Comparison of ENCODE assay signal across 15 cellular contexts in genomic region chrX:123738378-123738955, GRCh38. TPM values are rescaled to one million over a fixed set of nuclear protein-coding genes. Genes with fewer than 3 reads are reported as not detected.
DNase-seq lines count a peak whose midpoint lies in the region; ATAC-seq and TF ChIP-seq lines count a peak whose summit lies in the region.
"Had no signal": no experiment of that assay in that cellular context is flagged by ENCODE, and none has a peak within 500 bp of the region (broad histone marks: within the 10 kb centered on the region; RNA-seq: fewer than 3 reads in every experiment).

No MANE protein-coding gene starts in this region.

- H3K27ac Mint-ChIP-seq in osteocyte (ENCODE audit: unreplicated experiment): no peak overlapping the region
- H3K27ac Mint-ChIP-seq: CD4-positive, alpha-beta memory T cell had no signal

- DNase-seq in M059J (ENCODE audit: low read depth): peak; percentile 9
- DNase-seq in astrocyte of the hippocampus (ENCODE audit: low read depth, low spot score): peak; percentile 41
- peak; percentile 32 for DNase-seq in osteocyte (ENCODE audit: extremely low spot score, unreplicated experiment)
- DNase-seq in HuH-7 (ENCODE audit: low spot score): no peak
- DNase-seq in activated effector memory CD4-positive, alpha-beta T cell treated with anti-CD3 and anti-CD28 coated beads, Interleukin-2, amount 50 U/mL, for 16 hours: no peak
- DNase-seq: CD4-positive, alpha-beta memory T cell; H7; NCI-H1436; NCI-H2029; NCI-H2171 treated with DMSO at 0.1 percent for 48 hours; NCI-H446 treated with DMSO at 0.1 percent for 48 hours; NK-92 treated with Interleukin-12 subunit alpha and Interleukin-12 subunit beta, amount 100 ng/mL, for 24 hours; OCI-M1 had no signal

- H3K4me3 Mint-ChIP-seq in osteocyte (ENCODE audit: unreplicated experiment): no peak overlapping the region
- H3K4me3 Mint-ChIP-seq: CD4-positive, alpha-beta memory T cell had no signal

- TF ChIP-seq CTCF in GM12873 (IDR thresholded peaks at IDR 0.05; ENCODE audit: insufficient read depth, low read depth, low read length, missing control alignments) (peak; percentile 3), osteocyte (IDR thresholded peaks at IDR 0.05) (no peak)

- H3K9me3 Mint-ChIP-seq in osteocyte (ENCODE audit: unreplicated experiment): peaks cover 5% of the 10 kb centered on the region

- H3K4me1 Mint-ChIP-seq in osteocyte (ENCODE audit: unreplicated experiment): no peaks in the 10 kb centered on the region

- no peak for ATAC-seq in GM21576 (IDR thresholded peaks at IDR 0.05; ENCODE audit: unreplicated experiment)

- H3K27me3 Mint-ChIP-seq in osteocyte (ENCODE audit: unreplicated experiment): no peaks in the 10 kb centered on the region

- H3K36me3 Mint-ChIP-seq in osteocyte (ENCODE audit: unreplicated experiment): no peaks in the 10 kb centered on the region
- H3K36me3 Mint-ChIP-seq: CD4-positive, alpha-beta memory T cell had no signal

RNA-seq across cellular contexts. Expression of gene THOC2, which starts 5.6 kb away (rescaled TPM):
- total RNA-seq in M059J (2014; rRNA removed; shearing (Covaris generic)): 64.6 and 111 TPM in 2 replicates
- total RNA-seq in osteocyte: 66.5 and 73.4 TPM in 2 replicates

Comparison
In these comparisons a context has a peak if more than half of its experiments do, and no peak if none do; other contexts are left out.
1. DNase-seq: peak in M059J (single experiment), astrocyte of the hippocampus (single experiment) and osteocyte (single experiment); none in HuH-7 (single experiment) and activated effector memory CD4-positive, alpha-beta T cell treated with anti-CD3 and anti-CD28 coated beads, Interleukin-2, amount 50 U/mL, for 16 hours (single experiment).